ENCODE assay signal across 24 cellular contexts in the genomic region with DNA sequence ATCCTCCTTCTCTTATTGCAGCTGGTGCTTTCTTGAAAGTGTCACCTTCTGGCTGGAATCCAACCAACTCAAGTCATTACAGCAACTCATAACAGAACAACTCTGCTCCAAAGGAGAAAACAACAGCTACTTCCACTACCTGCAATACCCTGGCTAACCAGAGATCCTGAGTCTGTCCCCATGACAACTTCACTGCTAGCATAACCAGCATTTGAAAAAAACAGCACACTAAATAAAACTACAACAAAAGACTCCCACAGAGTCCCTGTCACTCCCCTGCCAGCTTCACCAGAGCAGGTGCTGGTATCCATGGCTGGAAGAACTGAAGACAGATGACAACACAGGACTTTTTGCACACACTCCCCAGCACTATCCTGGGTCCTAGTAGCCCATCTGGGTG.
"Had no signal": no experiment of that assay in that cellular context is flagged by ENCODE, and none has a peak within 500 bp of the region (broad histone marks: within the 10 kb centered on the region; RNA-seq: fewer than 3 reads in every experiment).

No MANE protein-coding gene starts in this region.

- H3K27me3 ChIP-seq: adrenal gland, breast epithelium, esophagus muscularis mucosa, gastroesophageal sphincter, heart left ventricle, left lung, ovary, right lobe of liver, stomach had no signal

- ATAC-seq: activated naive CD4-positive, alpha-beta T cell treated with anti-CD3 and anti-CD28 coated beads, Interleukin-2, amount 50 U/mL, for 72 hours; gastroesophageal sphincter; heart left ventricle; left lung; psoas muscle; right lobe of liver had no signal

- H3K4me3 ChIP-seq: adrenal gland, breast epithelium, esophagus muscularis mucosa, gastroesophageal sphincter, heart left ventricle, left lung, ovary, psoas muscle, right lobe of liver, stomach had no signal

- H3K27ac Mint-ChIP-seq: activated B cell treated with CpG ODN at 0.5 μM for 24 hours; activated CD4-positive, alpha-beta memory T cell treated with anti-CD3 and anti-CD28 coated beads for 36 hours; activated naive CD4-positive, alpha-beta T cell treated with anti-CD3 and anti-CD28 coated beads, Interleukin-2, amount 50 U/mL, for 72 hours; activated T-helper 1 cell treated with anti-CD3 and anti-CD28 coated beads, Interleukin-12 subunit alpha, Interleukin-12 subunit beta, Interleukin-2, Interleukin-4 antibody, amounts not matched to agents 30 ng/mL and 10 ng/mL and 1 ng/mL, durations not matched to agents 14 hours and 24 hours and 36 hours had no signal

- H3K9me3 ChIP-seq: adrenal gland, ovary, psoas muscle, right lobe of liver had no signal

- H3K27ac ChIP-seq: adrenal gland, breast epithelium, esophagus muscularis mucosa, gastroesophageal sphincter, heart left ventricle, left lung, ovary, psoas muscle, right lobe of liver, stomach had no signal

- H3K4me1 Mint-ChIP-seq: activated B cell treated with CpG ODN at 0.5 μM for 24 hours, nephron had no signal

- H3K27me3 Mint-ChIP-seq: activated B cell treated with CpG ODN at 0.5 μM for 24 hours; activated CD4-positive, alpha-beta memory T cell treated with anti-CD3 and anti-CD28 coated beads for 36 hours had no signal

- H3K4me3 Mint-ChIP-seq: activated B cell treated with CpG ODN at 0.5 μM for 24 hours; activated CD4-positive, alpha-beta memory T cell treated with anti-CD3 and anti-CD28 coated beads for 36 hours; activated T-helper 1 cell treated with anti-CD3 and anti-CD28 coated beads, Interleukin-12 subunit alpha, Interleukin-12 subunit beta, Interleukin-2, Interleukin-4 antibody, amounts not matched to agents 30 ng/mL and 10 ng/mL and 1 ng/mL, durations not matched to agents 14 hours and 24 hours and 36 hours; nephron had no signal

- H3K36me3 Mint-ChIP-seq: activated CD4-positive, alpha-beta memory T cell treated with anti-CD3 and anti-CD28 coated beads for 36 hours had no signal

- DNase-seq: activated B cell treated with CpG ODN at 0.5 μM for 24 hours; activated CD4-positive, alpha-beta memory T cell treated with anti-CD3 and anti-CD28 coated beads for 36 hours; activated CD4-positive, alpha-beta T cell treated with anti-CD3 and anti-CD28 coated beads for 4 hours; activated gamma-delta T cell treated with Interleukin-2 at 50 U/mL for 16 hours; activated T-cell treated with anti-CD3 and anti-CD28 coated beads for 4 hours; adrenal gland; cortex of kidney; effector CD4-positive, alpha-beta T cell; heart left ventricle; left lung; midbrain; ovary; psoas muscle; right lobe of liver; small intestine; stimulated activated CD4-positive, alpha-beta T cell treated with anti-CD3 and anti-CD28 coated beads, Interleukin-4, amount 100 ng/mL, for 1 hour; stomach; trophoblast cell had no signal

- H3K36me3 ChIP-seq: adrenal gland, breast epithelium, esophagus muscularis mucosa, gastroesophageal sphincter, heart left ventricle, left lung, ovary, right lobe of liver, stomach had no signal

- H3K4me1 ChIP-seq: adrenal gland, breast epithelium, esophagus muscularis mucosa, gastroesophageal sphincter, heart left ventricle, left lung, psoas muscle, right lobe of liver, stomach had no signal
